In genomic region chr1:43389326-43390313, GRCh38 we compare ENCODE assay signal across 1 cellular context.
TF ChIP-seq lines count a peak whose summit lies in the region.

TSS of gene MED8 (minus strand) at chr1:43389800. CDS start at chr1:43389764, 36 bp downstream.
TSS of gene SZT2 (plus strand) at chr1:43389899. CDS start at chr1:43389969, 70 bp downstream.

TF ChIP-seq in HepG2, 621 proteins besides CTCF, POLR2A, EP300 and RAD21 (continued from another document and continues in another):
- TF ChIP-seq ZNF770 (CRISPR knock-in tag; IDR thresholded peaks at IDR 0.05) (peak; percentile 61), DR1 (CRISPR knock-in tag; IDR thresholded peaks at IDR 0.05) (peak; percentile 72; the same call in 1 of the 2 replicates), HDAC1 (CRISPR knock-in tag; IDR thresholded peaks at IDR 0.05) (peak; percentile 95), ZNF616 (CRISPR knock-in tag; IDR thresholded peaks at IDR 0.05; ENCODE audit: low read depth) (no peak), AKAP8 (CRISPR knock-in tag; IDR thresholded peaks at IDR 0.05) (peak; percentile 83), TCF7L2 (IDR thresholded peaks at IDR 0.05; ENCODE audit: low read depth, low read length) (no peak), PRMT3 (CRISPR knock-in tag; IDR thresholded peaks at IDR 0.05; ENCODE audit: borderline replicate concordance, low read depth) (no peak), ZFX (CRISPR knock-in tag; IDR thresholded peaks at IDR 0.05; ENCODE audit: low read depth) (peak; percentile 94), ATF7 (IDR thresholded peaks at IDR 0.05) (no peak), ATF7 (CRISPR knock-in tag; IDR thresholded peaks at IDR 0.05) (0 out of 2 replicates have a peak, but pooled peaks have one; percentile 39), ZBTB7B (CRISPR knock-in tag; IDR thresholded peaks at IDR 0.05) (peak; percentile 48), ZNF720 (CRISPR knock-in tag; IDR thresholded peaks at IDR 0.05) (no peak), SPEN (CRISPR knock-in tag; IDR thresholded peaks at IDR 0.05; ENCODE audit: low read depth) (peak; percentile 80; the same call in 1 of the 2 replicates), ZFP36 (IDR thresholded peaks at IDR 0.05; ENCODE audit: borderline replicate concordance, low read depth, low read length, partially characterized antibody) (no peak), MIER3 (CRISPR knock-in tag; IDR thresholded peaks at IDR 0.05; ENCODE audit: borderline replicate concordance) (peak; percentile 47; the same call in 1 of the 2 replicates), ZNF784 (CRISPR knock-in tag; IDR thresholded peaks at IDR 0.05; ENCODE audit: borderline replicate concordance) (peak; percentile 28; the same call in 1 of the 2 replicates), REL (CRISPR knock-in tag; conservative IDR thresholded peaks at IDR 0.05) (no peak), MIXL1 (CRISPR knock-in tag; IDR thresholded peaks at IDR 0.05) (0 out of 2 replicates have a peak, but pooled peaks have one; percentile 45), HBP1 (CRISPR knock-in tag; IDR thresholded peaks at IDR 0.05; ENCODE audit: low read depth) (no peak), CC2D1A (CRISPR knock-in tag; IDR thresholded peaks at IDR 0.05) (no peak), HCFC1 (IDR thresholded peaks at IDR 0.05; ENCODE audit: low read depth, low read length) (peak; percentile 33; the same call in 1 of the 2 replicates), ZFP1 (CRISPR knock-in tag; IDR thresholded peaks at IDR 0.05) (0 out of 2 replicates have a peak, but pooled peaks have one; percentile 28), SMC3 (IDR thresholded peaks at IDR 0.05; ENCODE audit: low read length) (no peak), NFE2L1 (CRISPR knock-in tag; IDR thresholded peaks at IDR 0.05; ENCODE audit: borderline replicate concordance) (no peak), JDP2 (CRISPR knock-in tag; IDR thresholded peaks at IDR 0.05; ENCODE audit: borderline replicate concordance) (no peak), ZNF460 (CRISPR knock-in tag; IDR thresholded peaks at IDR 0.05; ENCODE audit: borderline replicate concordance) (no peak; the same call in 1 of the 2 replicates), ZKSCAN5 (CRISPR knock-in tag; IDR thresholded peaks at IDR 0.05) (no peak), ZBTB14 (CRISPR knock-in tag; IDR thresholded peaks at IDR 0.05) (no peak), ZSCAN31 (CRISPR knock-in tag; IDR thresholded peaks at IDR 0.05; ENCODE audit: low read depth) (0 out of 2 replicates have a peak, but pooled peaks have one; percentile 33), ZBTB20 (CRISPR knock-in tag; IDR thresholded peaks at IDR 0.05; ENCODE audit: borderline replicate concordance, low read depth) (no peak; the same call in 1 of the 2 replicates), KDM2A (CRISPR knock-in tag; IDR thresholded peaks at IDR 0.05; ENCODE audit: borderline replicate concordance, low read depth) (peak; percentile 76; the same call in 1 of the 2 replicates), ZNF570 (CRISPR knock-in tag; IDR thresholded peaks at IDR 0.05; ENCODE audit: borderline replicate concordance) (no peak), ADNP (CRISPR knock-in tag; IDR thresholded peaks at IDR 0.05) (no peak), RXRB (CRISPR knock-in tag; IDR thresholded peaks at IDR 0.05; ENCODE audit: borderline replicate concordance) (peak; percentile 61), ZMYM4 (CRISPR knock-in tag; IDR thresholded peaks at IDR 0.05) (peak; percentile 85), ZNF530 (CRISPR knock-in tag; IDR thresholded peaks at IDR 0.05; ENCODE audit: low read depth) (no peak), HMGA1 (CRISPR knock-in tag; conservative IDR thresholded peaks at IDR 0.05) (no peak), HMG20A (CRISPR knock-in tag; IDR thresholded peaks at IDR 0.05; ENCODE audit: borderline replicate concordance) (no peak), NRL (CRISPR knock-in tag; IDR thresholded peaks at IDR 0.05; ENCODE audit: borderline replicate concordance) (peak; percentile 85; the same call in 1 of the 2 replicates), GTF2F1 (IDR thresholded peaks at IDR 0.05; ENCODE audit: low read length) (no peak), ASH2L (IDR thresholded peaks at IDR 0.05; ENCODE audit: insufficient read length, low read depth, low read length) (peak; percentile 94), DNMT3B (CRISPR knock-in tag; conservative IDR thresholded peaks at IDR 0.05) (no peak), MZF1 (CRISPR knock-in tag; IDR thresholded peaks at IDR 0.05; ENCODE audit: borderline replicate concordance) (no peak), ZNF343 (CRISPR knock-in tag; IDR thresholded peaks at IDR 0.05) (no peak), RAD51 (IDR thresholded peaks at IDR 0.05; ENCODE audit: borderline replicate concordance) (no peak), ARID2 (CRISPR knock-in tag; IDR thresholded peaks at IDR 0.05; ENCODE audit: borderline replicate concordance) (0 out of 2 replicates have a peak, but pooled peaks have one; percentile 48), JUNB (CRISPR knock-in tag; IDR thresholded peaks at IDR 0.05; ENCODE audit: borderline replicate concordance) (peak; percentile 47; the same call in 1 of the 2 replicates), ZNF451 (CRISPR knock-in tag; IDR thresholded peaks at IDR 0.05) (no peak), SRY (CRISPR knock-in tag; IDR thresholded peaks at IDR 0.05) (peak; percentile 78), PHF21A (CRISPR knock-in tag; IDR thresholded peaks at IDR 0.05) (peak; percentile 94), ZNF577 (CRISPR knock-in tag; IDR thresholded peaks at IDR 0.05; ENCODE audit: borderline replicate concordance, low read depth) (no peak), ZFP36L1 (CRISPR knock-in tag; IDR thresholded peaks at IDR 0.05) (no peak)
- TF ChIP-seq, protein P1, sequence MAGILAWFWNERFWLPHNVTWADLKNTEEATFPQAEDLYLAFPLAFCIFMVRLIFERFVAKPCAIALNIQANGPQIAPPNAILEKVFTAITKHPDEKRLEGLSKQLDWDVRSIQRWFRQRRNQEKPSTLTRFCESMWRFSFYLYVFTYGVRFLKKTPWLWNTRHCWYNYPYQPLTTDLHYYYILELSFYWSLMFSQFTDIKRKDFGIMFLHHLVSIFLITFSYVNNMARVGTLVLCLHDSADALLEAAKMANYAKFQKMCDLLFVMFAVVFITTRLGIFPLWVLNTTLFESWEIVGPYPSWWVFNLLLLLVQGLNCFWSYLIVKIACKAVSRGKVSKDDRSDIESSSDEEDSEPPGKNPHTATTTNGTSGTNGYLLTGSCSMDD (CRISPR knock-in tag; IDR thresholded peaks at IDR 0.05), result no peak
- TF ChIP-seq, protein P2, sequence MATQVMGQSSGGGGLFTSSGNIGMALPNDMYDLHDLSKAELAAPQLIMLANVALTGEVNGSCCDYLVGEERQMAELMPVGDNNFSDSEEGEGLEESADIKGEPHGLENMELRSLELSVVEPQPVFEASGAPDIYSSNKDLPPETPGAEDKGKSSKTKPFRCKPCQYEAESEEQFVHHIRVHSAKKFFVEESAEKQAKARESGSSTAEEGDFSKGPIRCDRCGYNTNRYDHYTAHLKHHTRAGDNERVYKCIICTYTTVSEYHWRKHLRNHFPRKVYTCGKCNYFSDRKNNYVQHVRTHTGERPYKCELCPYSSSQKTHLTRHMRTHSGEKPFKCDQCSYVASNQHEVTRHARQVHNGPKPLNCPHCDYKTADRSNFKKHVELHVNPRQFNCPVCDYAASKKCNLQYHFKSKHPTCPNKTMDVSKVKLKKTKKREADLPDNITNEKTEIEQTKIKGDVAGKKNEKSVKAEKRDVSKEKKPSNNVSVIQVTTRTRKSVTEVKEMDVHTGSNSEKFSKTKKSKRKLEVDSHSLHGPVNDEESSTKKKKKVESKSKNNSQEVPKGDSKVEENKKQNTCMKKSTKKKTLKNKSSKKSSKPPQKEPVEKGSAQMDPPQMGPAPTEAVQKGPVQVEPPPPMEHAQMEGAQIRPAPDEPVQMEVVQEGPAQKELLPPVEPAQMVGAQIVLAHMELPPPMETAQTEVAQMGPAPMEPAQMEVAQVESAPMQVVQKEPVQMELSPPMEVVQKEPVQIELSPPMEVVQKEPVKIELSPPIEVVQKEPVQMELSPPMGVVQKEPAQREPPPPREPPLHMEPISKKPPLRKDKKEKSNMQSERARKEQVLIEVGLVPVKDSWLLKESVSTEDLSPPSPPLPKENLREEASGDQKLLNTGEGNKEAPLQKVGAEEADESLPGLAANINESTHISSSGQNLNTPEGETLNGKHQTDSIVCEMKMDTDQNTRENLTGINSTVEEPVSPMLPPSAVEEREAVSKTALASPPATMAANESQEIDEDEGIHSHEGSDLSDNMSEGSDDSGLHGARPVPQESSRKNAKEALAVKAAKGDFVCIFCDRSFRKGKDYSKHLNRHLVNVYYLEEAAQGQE (IDR thresholded peaks at IDR 0.05; ENCODE audit: borderline replicate concordance in 1 of 2, low read depth in 1 of 2, low read length in 2 of 2), result no peak; a peak in 1 of 4 replicates
- TF ChIP-seq, protein P3, sequence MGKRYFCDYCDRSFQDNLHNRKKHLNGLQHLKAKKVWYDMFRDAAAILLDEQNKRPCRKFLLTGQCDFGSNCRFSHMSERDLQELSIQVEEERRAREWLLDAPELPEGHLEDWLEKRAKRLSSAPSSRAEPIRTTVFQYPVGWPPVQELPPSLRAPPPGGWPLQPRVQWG (CRISPR knock-in tag; IDR thresholded peaks at IDR 0.05; ENCODE audit: borderline replicate concordance, low read depth), result no peak
- TF ChIP-seq, protein P4, sequence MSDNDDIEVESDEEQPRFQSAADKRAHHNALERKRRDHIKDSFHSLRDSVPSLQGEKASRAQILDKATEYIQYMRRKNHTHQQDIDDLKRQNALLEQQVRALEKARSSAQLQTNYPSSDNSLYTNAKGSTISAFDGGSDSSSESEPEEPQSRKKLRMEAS (IDR thresholded peaks at IDR 0.05), result peak; percentile 77; the same call in 1 of the 2 replicates
- TF ChIP-seq, protein P5, sequence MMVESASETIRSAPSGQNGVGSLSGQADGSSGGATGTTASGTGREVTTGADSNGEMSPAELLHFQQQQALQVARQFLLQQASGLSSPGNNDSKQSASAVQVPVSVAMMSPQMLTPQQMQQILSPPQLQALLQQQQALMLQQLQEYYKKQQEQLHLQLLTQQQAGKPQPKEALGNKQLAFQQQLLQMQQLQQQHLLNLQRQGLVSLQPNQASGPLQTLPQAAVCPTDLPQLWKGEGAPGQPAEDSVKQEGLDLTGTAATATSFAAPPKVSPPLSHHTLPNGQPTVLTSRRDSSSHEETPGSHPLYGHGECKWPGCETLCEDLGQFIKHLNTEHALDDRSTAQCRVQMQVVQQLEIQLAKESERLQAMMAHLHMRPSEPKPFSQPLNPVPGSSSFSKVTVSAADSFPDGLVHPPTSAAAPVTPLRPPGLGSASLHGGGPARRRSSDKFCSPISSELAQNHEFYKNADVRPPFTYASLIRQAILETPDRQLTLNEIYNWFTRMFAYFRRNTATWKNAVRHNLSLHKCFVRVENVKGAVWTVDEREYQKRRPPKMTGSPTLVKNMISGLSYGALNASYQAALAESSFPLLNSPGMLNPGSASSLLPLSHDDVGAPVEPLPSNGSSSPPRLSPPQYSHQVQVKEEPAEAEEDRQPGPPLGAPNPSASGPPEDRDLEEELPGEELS (CRISPR knock-in tag; IDR thresholded peaks at IDR 0.05), result no peak
- TF ChIP-seq, protein P6, sequence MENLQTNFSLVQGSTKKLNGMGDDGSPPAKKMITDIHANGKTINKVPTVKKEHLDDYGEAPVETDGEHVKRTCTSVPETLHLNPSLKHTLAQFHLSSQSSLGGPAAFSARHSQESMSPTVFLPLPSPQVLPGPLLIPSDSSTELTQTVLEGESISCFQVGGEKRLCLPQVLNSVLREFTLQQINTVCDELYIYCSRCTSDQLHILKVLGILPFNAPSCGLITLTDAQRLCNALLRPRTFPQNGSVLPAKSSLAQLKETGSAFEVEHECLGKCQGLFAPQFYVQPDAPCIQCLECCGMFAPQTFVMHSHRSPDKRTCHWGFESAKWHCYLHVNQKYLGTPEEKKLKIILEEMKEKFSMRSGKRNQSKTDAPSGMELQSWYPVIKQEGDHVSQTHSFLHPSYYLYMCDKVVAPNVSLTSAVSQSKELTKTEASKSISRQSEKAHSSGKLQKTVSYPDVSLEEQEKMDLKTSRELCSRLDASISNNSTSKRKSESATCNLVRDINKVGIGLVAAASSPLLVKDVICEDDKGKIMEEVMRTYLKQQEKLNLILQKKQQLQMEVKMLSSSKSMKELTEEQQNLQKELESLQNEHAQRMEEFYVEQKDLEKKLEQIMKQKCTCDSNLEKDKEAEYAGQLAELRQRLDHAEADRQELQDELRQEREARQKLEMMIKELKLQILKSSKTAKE (CRISPR knock-in tag; IDR thresholded peaks at IDR 0.05; ENCODE audit: borderline replicate concordance), result 0 out of 2 replicates have a peak, but pooled peaks have one; percentile 55
